ENCODE assay signal across 9 cellular contexts in the genomic region with DNA sequence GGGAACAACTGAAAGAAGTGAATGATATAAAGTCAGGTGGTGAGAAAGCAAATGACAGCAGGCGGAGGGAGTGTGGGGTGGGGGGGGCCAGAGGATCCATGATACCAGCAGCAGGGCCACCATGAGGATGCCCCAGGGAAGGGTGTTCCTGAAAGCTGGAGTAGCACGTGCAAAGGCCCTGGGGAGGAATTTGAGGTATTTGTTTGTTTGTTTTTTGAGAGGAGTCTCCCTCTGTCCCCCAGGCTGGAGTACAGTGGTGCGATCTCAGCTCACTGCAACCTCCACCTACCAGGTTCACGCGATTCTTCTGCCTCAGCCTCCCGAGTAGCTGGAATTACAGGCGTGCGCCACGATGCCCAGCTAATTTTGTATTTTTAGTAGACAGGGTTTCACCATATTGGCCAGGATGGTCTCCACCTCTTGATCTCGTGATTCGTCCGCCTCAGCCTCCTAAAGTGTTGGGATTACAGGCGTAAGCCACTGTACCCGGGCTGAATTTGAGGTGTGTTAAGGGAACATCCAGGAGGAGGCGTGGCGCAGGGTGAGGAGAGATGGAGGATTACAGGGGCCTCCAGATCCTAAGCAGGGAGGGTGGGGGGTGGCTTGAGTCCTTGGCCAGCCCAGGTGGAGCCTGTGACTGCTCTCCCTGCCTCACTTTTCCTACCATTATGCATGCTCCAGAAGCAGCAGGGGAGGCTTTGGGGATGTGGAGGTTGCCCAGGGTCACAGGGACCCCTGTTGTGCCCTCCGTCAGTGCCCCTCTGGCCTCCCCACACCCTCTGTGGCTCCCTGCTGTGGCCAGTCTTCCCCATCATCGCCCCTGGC. TPM values are rescaled to one million over a fixed set of nuclear protein-coding genes. Genes with fewer than 3 reads are reported as not detected.
A peak's percentile ranks its signal among the peaks of the same experiment; 100 is the strongest.
DNase-seq lines count a peak whose midpoint lies in the region; ATAC-seq and TF ChIP-seq lines count a peak whose summit lies in the region.
"Had no signal": no experiment of that assay in that cellular context is flagged by ENCODE, and none has a peak within 500 bp of the region (broad histone marks: within the 10 kb centered on the region; RNA-seq: fewer than 3 reads in every experiment).

No MANE protein-coding gene starts in this region.

- ATAC-seq in HG03354 (IDR thresholded peaks at IDR 0.05; ENCODE audit: poor library complexity, severe bottlenecking, unreplicated experiment) (no peak), GM18873 (IDR thresholded peaks at IDR 0.05; ENCODE audit: low FRiP score, unreplicated experiment) (no peak)

- H3K27ac ChIP-seq in RWPE1 (peak overlapping the region; percentile 91), esophagus squamous epithelium (peak overlapping the region; percentile 87 to 100 (median 97))

- H3K9me3 ChIP-seq in esophagus squamous epithelium: no peaks in the 10 kb centered on the region

- intact Hi-C loops in esophagus squamous epithelium (cut with DNase I): no loop called here

- WGBS in esophagus squamous epithelium, 2 donors: 45 to 60% methylated on average over 5 to 12 of the region's 18 CpGs

- H3K4me1 ChIP-seq in esophagus squamous epithelium: peaks cover 21 to 49% (median 26%) of the 10 kb centered on the region in 3 donors

- H3K36me3 ChIP-seq in esophagus squamous epithelium: no peaks in the 10 kb centered on the region

- TF ChIP-seq CTCF in RWPE1 (conservative IDR thresholded peaks at IDR 0.05; ENCODE audit: low read depth) (no peak), esophagus squamous epithelium (IDR thresholded peaks at IDR 0.05) (no peak), retinal pigment epithelial cell (conservative IDR thresholded peaks at IDR 0.05; ENCODE audit: low read depth, low read length) (peak; percentile 7)

- POLR2A ChIA-PET in RWPE1 (lab: Yijun Ruan, JAX; ENCODE audit: low non-redundant PET): interaction anchor here (1.7 kb wide), 1 partner anchor 12 kb away, joined by 9 read pairs; the partner anchor contains the start of gene JUND

- H3K27me3 ChIP-seq in esophagus squamous epithelium: no peaks in the 10 kb centered on the region

- DNase-seq in EL (peak; percentile 39), RWPE1 (ENCODE audit: low spot score) (no peak), esophagus squamous epithelium (lab: John Stamatoyannopoulos, UW) (no peak), retinal pigment epithelial cell (ENCODE audit: low read depth) (no peak), SHP77 treated with DMSO at 0.1 percent for 48 hours (lab: John Stamatoyannopoulos, UW) (no peak), NCI-H774 (lab: John Stamatoyannopoulos, UW) (no peak)

- peak overlapping the region in 3 of 4 donors; percentile 61 to 87 (median 71) for H3K4me3 ChIP-seq in esophagus squamous epithelium
- H3K4me3 ChIP-seq in retinal pigment epithelial cell (ENCODE audit: low read length): no peak overlapping the region

- CTCF ChIA-PET in RWPE1 (lab: Yijun Ruan, JAX): no interaction called here

- no peak for TF ChIP-seq POLR2A in esophagus squamous epithelium (IDR thresholded peaks at IDR 0.05)

RNA-seq across cellular contexts. Expression of gene JUND, which starts 12.4 kb away (rescaled TPM):
- total RNA-seq in esophagus squamous epithelium: 100 to 1,000 TPM in 3 of 4 donors, 10 to 100 TPM in 1; 71.7 to 192 (median 166) TPM

RNA-seq across cellular contexts. Expression of gene IQCN, which starts 19.6 kb away (rescaled TPM):
- 1 to 10 TPM in 2 of 4 donors, under 1 TPM in 2; 0.23 to 3.1 (median 0.96) TPM for total RNA-seq in esophagus squamous epithelium
- total RNA-seq: HT1080 had no signal

RNA-seq across cellular contexts. Expression of gene LSM4, which starts 29.0 kb away (rescaled TPM):
- total RNA-seq in esophagus squamous epithelium: 100 to 1,000 TPM in 3 of 4 donors, 10 to 100 TPM in 1; 97.3 to 228 (median 137) TPM

RNA-seq across cellular contexts. Expression of gene PGPEP1, which starts 46.5 kb away (rescaled TPM):
- total RNA-seq in esophagus squamous epithelium: 10 to 100 TPM in 1 of 4 donors, 1 to 10 TPM in 2, under 1 TPM in 1; 0.83 to 10.1 (median 5.3) TPM
